ENCODE assay signal across 6 cellular contexts in genomic region chr7:33300742-33301141, GRCh38.
"Had no signal": no experiment of that assay in that cellular context is flagged by ENCODE, and none has a peak within 500 bp of the region (broad histone marks: within the 10 kb centered on the region; RNA-seq: fewer than 3 reads in every experiment).

No MANE protein-coding gene starts in this region.

- H3K9ac ChIP-seq: KMS-11 had no signal

- DNase-seq: IMR-90, KBM-7, KG1 had no signal

- FAIRE-seq: HTR-8/SVneo had no signal

- H3K27ac ChIP-seq: HL-60, KMS-11 had no signal

- H3K4me2 ChIP-seq: KMS-11 had no signal
